Comparison of ENCODE assay signal across 15 cellular contexts in the genomic region with DNA sequence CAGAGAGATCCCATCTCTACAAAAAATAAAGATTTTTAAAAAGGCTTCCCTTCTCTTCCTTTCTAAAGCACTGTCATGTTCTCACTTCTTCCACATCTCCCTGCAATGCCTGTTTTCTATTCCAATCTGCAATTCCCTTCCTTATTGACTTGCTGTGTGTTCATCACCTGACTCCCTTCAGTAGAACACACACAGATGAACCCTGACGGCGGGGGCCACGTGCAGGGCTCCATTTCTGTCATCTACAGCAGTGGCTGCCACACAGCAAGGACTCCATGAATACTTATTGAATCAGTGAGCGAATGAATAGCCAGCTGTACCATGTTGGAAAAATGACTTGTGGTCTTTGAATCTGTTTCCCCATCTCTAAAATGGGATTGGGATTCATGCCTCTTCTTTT. TPM values are rescaled to one million over a fixed set of nuclear protein-coding genes. Genes with fewer than 3 reads are reported as not detected.
DNase-seq lines count a peak whose midpoint lies in the region; ATAC-seq and TF ChIP-seq lines count a peak whose summit lies in the region.
"Had no signal": no experiment of that assay in that cellular context is flagged by ENCODE, and none has a peak within 500 bp of the region (broad histone marks: within the 10 kb centered on the region; RNA-seq: fewer than 3 reads in every experiment).

No MANE protein-coding gene starts in this region.

- H3K36me3 ChIP-seq in breast epithelium (no peaks in the 10 kb centered on the region), esophagus squamous epithelium (no peaks in the 10 kb centered on the region), urinary bladder (ENCODE audit: insufficient read depth) (no peaks in the 10 kb centered on the region), esophagus muscularis mucosa (no peaks in the 10 kb centered on the region)

- H3K4me3 ChIP-seq in breast epithelium, result no peak overlapping the region
- no peak overlapping the region for H3K4me3 ChIP-seq in esophagus squamous epithelium
- H3K4me3 ChIP-seq in urinary bladder (ENCODE audit: low read depth, low read length), result no peak overlapping the region
- H3K4me3 ChIP-seq in esophagus muscularis mucosa, result no peak overlapping the region

- no peaks in the 10 kb centered on the region for H3K36me3 Mint-ChIP-seq in MCF 10A (ENCODE audit: insufficient read depth, unreplicated experiment)
- no peaks in the 10 kb centered on the region for H3K36me3 Mint-ChIP-seq in activated CD8-positive, alpha-beta T cell treated with anti-CD3 and anti-CD28 coated beads, Interleukin-2, amount 10 ng/mL, durations not matched to agents 7 days and 5 days (ENCODE audit: low read depth)
- H3K36me3 Mint-ChIP-seq in WTC11, result no peaks in the 10 kb centered on the region

- no peak for TF ChIP-seq EP300 in esophagus muscularis mucosa (IDR thresholded peaks at IDR 0.05)

- H3K27ac Mint-ChIP-seq in MCF 10A (ENCODE audit: low read depth, unreplicated experiment), result peak overlapping the region; percentile 55
- peak overlapping the region; percentile 79 for H3K27ac Mint-ChIP-seq in activated CD8-positive, alpha-beta T cell treated with anti-CD3 and anti-CD28 coated beads, Interleukin-2, amount 10 ng/mL, durations not matched to agents 7 days and 5 days
- no peak overlapping the region for H3K27ac Mint-ChIP-seq in WTC11

- BruUV-seq in MCF 10A (replicated peaks; lab: Mats Ljungman, UMichigan), result no TSS peak

- no peak overlapping the region for H3K4me3 Mint-ChIP-seq in MCF 10A (ENCODE audit: unreplicated experiment)
- H3K4me3 Mint-ChIP-seq in activated CD8-positive, alpha-beta T cell treated with anti-CD3 and anti-CD28 coated beads, Interleukin-2, amount 10 ng/mL, durations not matched to agents 7 days and 5 days, result no peak overlapping the region
- no peak overlapping the region for H3K4me3 Mint-ChIP-seq in WTC11

- DNase-seq in MCF 10A (ENCODE audit: unreplicated experiment) (no peak), breast epithelium (ENCODE audit: low spot score in 2 of 2) (no peak), esophagus squamous epithelium (lab: John Stamatoyannopoulos, UW) (no peak), WTC11 (ENCODE audit: low spot score) (no peak), esophagus muscularis mucosa (ENCODE audit: extremely low spot score) (no peak), foreskin melanocyte (no peak)
- no peak for DNase-seq in activated CD8-positive, alpha-beta T cell treated with anti-CD3 and anti-CD28 coated beads, Interleukin-2, amount 10 ng/mL, durations not matched to agents 7 days and 5 days
- DNase-seq: COR-L47, MM.1S, NCI-H1694 treated with DMSO at 0.1 percent for 48 hours, NCI-H446 treated with DMSO at 0.1 percent for 48 hours, nucleus accumbens, RPMI8226, SW 1271 had no signal

- CTCF ChIA-PET in MCF 10A (lab: Yijun Ruan, JAX), result interaction anchor here (1.1 to 1.2 kb wide), 3 partner anchors 12 to 294 kb away, joined by 3 to 4 read pairs (median 3); no protein-coding TSS in a partner anchor
- CTCF ChIA-PET in activated CD8-positive, alpha-beta T cell treated with anti-CD3 and anti-CD28 coated beads, Interleukin-2, amount 10 ng/mL, durations not matched to agents 7 days and 5 days (lab: Charles Lee), result interaction anchor here (3.4 kb wide), 1 partner anchor 21 kb away, joined by 11 read pairs; no protein-coding TSS in a partner anchor
- CTCF ChIA-PET in WTC11 (lab: Charles Lee), result no interaction called here

- POLR2A ChIA-PET in MCF 10A (lab: Yijun Ruan, JAX) (interaction anchor here (0.7 to 1.4 kb wide), 5 partner anchors 11 to 296 kb away, joined by 3 to 7 read pairs (median 4); no protein-coding TSS in a partner anchor), WTC11 (lab: Charles Lee) (no interaction called here)
- POLR2A ChIA-PET in activated CD8-positive, alpha-beta T cell treated with anti-CD3 and anti-CD28 coated beads, Interleukin-2, amount 10 ng/mL, durations not matched to agents 7 days and 5 days (lab: Charles Lee), result interaction anchor here (24.9 kb wide), 1 partner anchor 24 kb away, joined by 450 read pairs; the partner anchor contains the start of gene BHLHE40

- H3K9me3 ChIP-seq in breast epithelium, result no peaks in the 10 kb centered on the region
- no peaks in the 10 kb centered on the region for H3K9me3 ChIP-seq in esophagus squamous epithelium
- H3K9me3 ChIP-seq in esophagus muscularis mucosa, result no peaks in the 10 kb centered on the region

- no peak for ATAC-seq in activated CD8-positive, alpha-beta T cell treated with anti-CD3 and anti-CD28 coated beads, Interleukin-2, amount 10 ng/mL, durations not matched to agents 7 days and 5 days
- no peak for ATAC-seq in WTC11

- no peak for TF ChIP-seq CTCF in MCF 10A (IDR thresholded peaks at IDR 0.05; ENCODE audit: unreplicated experiment)
- TF ChIP-seq CTCF in breast epithelium (IDR thresholded peaks at IDR 0.05), result no peak
- TF ChIP-seq CTCF in esophagus squamous epithelium (IDR thresholded peaks at IDR 0.05), result no peak
- no peak for TF ChIP-seq CTCF in WTC11 (IDR thresholded peaks at IDR 0.05)
- TF ChIP-seq CTCF in esophagus muscularis mucosa (IDR thresholded peaks at IDR 0.05), result no peak

- no peaks in the 10 kb centered on the region for H3K9me3 Mint-ChIP-seq in MCF 10A (ENCODE audit: unreplicated experiment)
- H3K9me3 Mint-ChIP-seq in activated CD8-positive, alpha-beta T cell treated with anti-CD3 and anti-CD28 coated beads, Interleukin-2, amount 10 ng/mL, durations not matched to agents 7 days and 5 days (ENCODE audit: insufficient read depth), result no peaks in the 10 kb centered on the region
- H3K9me3 Mint-ChIP-seq in WTC11, result no peaks in the 10 kb centered on the region

- H3K4me1 ChIP-seq in breast epithelium, result no peaks in the 10 kb centered on the region
- H3K4me1 ChIP-seq in esophagus squamous epithelium, result peaks cover 0 to 32% (median 10%) of the 10 kb centered on the region in 3 donors
- no peaks in the 10 kb centered on the region for H3K4me1 ChIP-seq in urinary bladder (ENCODE audit: insufficient read depth)
- no peaks in the 10 kb centered on the region for H3K4me1 ChIP-seq in esophagus muscularis mucosa

- no peaks in the 10 kb centered on the region for H3K27me3 ChIP-seq in breast epithelium
- no peaks in the 10 kb centered on the region for H3K27me3 ChIP-seq in esophagus squamous epithelium
- H3K27me3 ChIP-seq in esophagus muscularis mucosa, result no peaks in the 10 kb centered on the region

- H3K27ac ChIP-seq in breast epithelium (no peak overlapping the region), esophagus squamous epithelium (peak overlapping the region; percentile 57 to 87 (median 82)), urinary bladder (ENCODE audit: low read depth) (peak overlapping the region; percentile 62), esophagus muscularis mucosa (replicated peaks in 1 of 4) (no peak overlapping the region)

- WGBS in esophagus squamous epithelium, 2 donors, result 48 to 60% methylated on average over 3 to 4 of the region's 4 CpGs
- WGBS in urinary bladder, result 65% methylated on average over 4 of the region's 4 CpGs
- 65% methylated on average over 4 of the region's 4 CpGs for WGBS in esophagus muscularis mucosa

- H3K27me3 Mint-ChIP-seq in MCF 10A (ENCODE audit: insufficient read depth, unreplicated experiment) (no peaks in the 10 kb centered on the region), WTC11 (ENCODE audit: low read depth) (no peaks in the 10 kb centered on the region)
- H3K27me3 Mint-ChIP-seq in activated CD8-positive, alpha-beta T cell treated with anti-CD3 and anti-CD28 coated beads, Interleukin-2, amount 10 ng/mL, durations not matched to agents 7 days and 5 days (ENCODE audit: low read depth), result no peaks in the 10 kb centered on the region

- TF ChIP-seq POLR2A in breast epithelium (IDR thresholded peaks at IDR 0.05) (no peak), esophagus squamous epithelium (IDR thresholded peaks at IDR 0.05) (no peak), esophagus muscularis mucosa (IDR thresholded peaks at IDR 0.05; ENCODE audit: low read depth) (no peak)

- intact Hi-C loops in MCF 10A (cut with micrococcal nuclease) (no loop called here), breast epithelium (cut with DNase I; ENCODE audit: low total_unique reads) (no loop called here), esophagus squamous epithelium (cut with DNase I) (no loop called here), esophagus muscularis mucosa (cut with DNase I) (no loop called here)

- H3K4me1 Mint-ChIP-seq in MCF 10A (ENCODE audit: insufficient read depth, unreplicated experiment) (peaks cover 12% of the 10 kb centered on the region), WTC11 (peaks cover 3% of the 10 kb centered on the region)
- H3K4me1 Mint-ChIP-seq in activated CD8-positive, alpha-beta T cell treated with anti-CD3 and anti-CD28 coated beads, Interleukin-2, amount 10 ng/mL, durations not matched to agents 7 days and 5 days (ENCODE audit: low read depth), result peaks cover 89% of the 10 kb centered on the region

TF ChIP-seq in WTC11, 78 proteins besides CTCF, POLR2A, EP300 and RAD21:
- TF ChIP-seq CBFB (CRISPR knock-in tag; IDR thresholded peaks at IDR 0.05; ENCODE audit: low read depth), result no peak
- no peak for TF ChIP-seq ZNF416 (CRISPR knock-in tag; IDR thresholded peaks at IDR 0.05)
- no peak for TF ChIP-seq E2F4 (CRISPR knock-in tag; IDR thresholded peaks at IDR 0.05; ENCODE audit: borderline replicate concordance, low read depth)

RNA-seq across cellular contexts. Expression of gene BHLHE40, which starts 26.1 kb away (rescaled TPM):
- total RNA-seq in MCF 10A (2022), result 16.8 and 27.9 TPM in 2 replicates
- total RNA-seq in breast epithelium, result 100 to 1,000 TPM in 2 of 3 donors, 10 to 100 TPM in 1; 13.8 to 177 (median 135) TPM
- 100 to 1,000 TPM; 209 to 219 TPM for total RNA-seq in activated CD8-positive, alpha-beta T cell treated with anti-CD3 and anti-CD28 coated beads, Interleukin-2, amount 10 ng/mL, durations not matched to agents 7 days and 5 days
- 100 to 1,000 TPM; 124 to 194 (median 153) TPM for total RNA-seq in esophagus squamous epithelium
- total RNA-seq in urinary bladder, result 35.7 TPM
- polyA plus RNA-seq in urinary bladder, result 57.4 TPM
- total RNA-seq in WTC11 (2021), result 5.7 to 9.1 TPM (median 7.5 TPM) in 3 replicates
- 100 to 1,000 TPM in 1 of 4 donors, 10 to 100 TPM in 2, 1 to 10 TPM in 1; 8.3 to 170 (median 19.4) TPM for total RNA-seq in esophagus muscularis mucosa

Comparison
In these comparisons a context has a peak if more than half of its experiments do, and no peak if none do; other contexts are left out.
1. H3K27ac ChIP-seq: peak in esophagus squamous epithelium (4 of 4) and urinary bladder (single experiment); none in breast epithelium (0 of 2) and esophagus muscularis mucosa (0 of 4).